In genomic region chr16:70331588-70332358, GRCh38 we compare ENCODE assay signal across 9 cellular contexts. TPM values are rescaled to one million over a fixed set of nuclear protein-coding genes. Genes with fewer than 3 reads are reported as not detected.
DNase-seq lines count a peak whose midpoint lies in the region; ATAC-seq and TF ChIP-seq lines count a peak whose summit lies in the region.
"Had no signal": no experiment of that assay in that cellular context is flagged by ENCODE, and none has a peak within 500 bp of the region (broad histone marks: within the 10 kb centered on the region; RNA-seq: fewer than 3 reads in every experiment).

No MANE protein-coding gene starts in this region.

- no peak for DNase-seq in GM06990 (ENCODE audit: extremely low read depth, insufficient read length)
- DNase-seq in PC-3, result peak; percentile 31
- DNase-seq in epithelial cell of proximal tubule (ENCODE audit: low read depth), result no peak
- DNase-seq in T-helper 2 cell treated with Interferon-gamma antibody and Interleukin-4, amounts not matched to agents 5 μg/mL and 100 μg/mL, for 36 hours (ENCODE audit: low spot score), result no peak
- no peak for DNase-seq in stimulated activated naive CD4-positive, alpha-beta T cell treated with Interleukin-2 at 50 U/mL for 16 hours (lab: John Stamatoyannopoulos, UW)

- no peaks in the 10 kb centered on the region for H4K20me1 ChIP-seq in PC-3 (ENCODE audit: low read length)

- peak; percentile 48 for ATAC-seq in PC-3
- no peak for ATAC-seq in HG02973 (IDR thresholded peaks at IDR 0.05; ENCODE audit: unreplicated experiment)
- ATAC-seq in GM18868 (IDR thresholded peaks at IDR 0.05; ENCODE audit: unreplicated experiment), result no peak

- no TSS peak for BruUV-seq in PC-3 (replicated peaks; lab: Mats Ljungman, UMichigan)

- intact Hi-C loops in PC-3 (cut with micrococcal nuclease), result no loop called here

- no peaks in the 10 kb centered on the region for H3K27me3 ChIP-seq in GM06990 (replicated peaks; ENCODE audit: control insufficient read depth, insufficient read depth, low read length)
- H3K27me3 ChIP-seq in PC-3 (ENCODE audit: low read length), result no peaks in the 10 kb centered on the region
- no peaks in the 10 kb centered on the region for H3K27me3 ChIP-seq in parathyroid adenoma (ENCODE audit: control insufficient read depth, insufficient read depth, low read length)

- H3K9me3 ChIP-seq in PC-3 (ENCODE audit: low read length), result no peaks in the 10 kb centered on the region
- no peaks in the 10 kb centered on the region for H3K9me3 ChIP-seq in parathyroid adenoma (ENCODE audit: control insufficient read depth, low read length)

- H3K9me2 ChIP-seq in PC-3 (replicated peaks; ENCODE audit: low read length), result no peaks in the 10 kb centered on the region

- H3F3A ChIP-seq in PC-3 (ENCODE audit: low read length, unreplicated experiment), result no peaks in the 10 kb centered on the region

- H3K79me2 ChIP-seq in PC-3 (ENCODE audit: low read length) (no peaks in the 10 kb centered on the region), parathyroid adenoma (no peaks in the 10 kb centered on the region)

- H3K4me2 ChIP-seq in PC-3 (ENCODE audit: low read length) (no peak overlapping the region), parathyroid adenoma (ENCODE audit: low read length) (no peak overlapping the region)

- H3K4me1 Mint-ChIP-seq in T-helper 2 cell treated with Interferon-gamma antibody and Interleukin-4, amounts not matched to agents 5 μg/mL and 100 μg/mL, for 36 hours (ENCODE audit: low read depth), result no peaks in the 10 kb centered on the region

- peaks cover 18% of the 10 kb centered on the region for H3K36me3 ChIP-seq in GM06990 (ENCODE audit: control insufficient read depth, insufficient read depth, low read length)
- no peaks in the 10 kb centered on the region; the same call in 1 of the 2 replicates for H3K36me3 ChIP-seq in PC-3 (ENCODE audit: low read depth, low read length)
- no peaks in the 10 kb centered on the region for H3K36me3 ChIP-seq in parathyroid adenoma (ENCODE audit: control insufficient read depth, insufficient read depth, low read length)

- H3K4me1 ChIP-seq in PC-3 (ENCODE audit: insufficient read depth, low read length) (no peaks in the 10 kb centered on the region), parathyroid adenoma (no peaks in the 10 kb centered on the region)

- TF ChIP-seq CTCF in GM06990 (IDR thresholded peaks at IDR 0.05; ENCODE audit: insufficient read depth, low read length, poor library complexity, severe bottlenecking), result peak; percentile 63
- TF ChIP-seq CTCF in PC-3 (conservative IDR thresholded peaks at IDR 0.05; ENCODE audit: low read depth, low read length), result peak; percentile 58
- TF ChIP-seq CTCF in epithelial cell of proximal tubule (conservative IDR thresholded peaks at IDR 0.05; ENCODE audit: low read depth, low read length), result peak; percentile 60
- peak; percentile 46 for TF ChIP-seq CTCF in parathyroid adenoma (IDR thresholded peaks at IDR 0.05)

- H3K27ac ChIP-seq in PC-3 (ENCODE audit: low read length) (no peak overlapping the region), parathyroid adenoma (no peak overlapping the region)

- H3K27me3 Mint-ChIP-seq in T-helper 2 cell treated with Interferon-gamma antibody and Interleukin-4, amounts not matched to agents 5 μg/mL and 100 μg/mL, for 36 hours (ENCODE audit: low read depth), result no peaks in the 10 kb centered on the region

- CTCF ChIA-PET in PC-3 (lab: Charles Lee), result no interaction called here

- peaks cover 21% of the 10 kb centered on the region for H3K36me3 Mint-ChIP-seq in T-helper 2 cell treated with Interferon-gamma antibody and Interleukin-4, amounts not matched to agents 5 μg/mL and 100 μg/mL, for 36 hours (ENCODE audit: low read depth)

- no peak overlapping the region for H3K4me3 ChIP-seq in GM06990 (replicated peaks; ENCODE audit: low read depth, low read length)
- H3K4me3 ChIP-seq in PC-3 (ENCODE audit: low read length), result no peak overlapping the region
- H3K4me3 ChIP-seq in epithelial cell of proximal tubule (ENCODE audit: low read depth, low read length), result no peak overlapping the region
- H3K4me3 ChIP-seq in parathyroid adenoma (ENCODE audit: low read depth, low read length), result no peak overlapping the region

- H3K9me3 Mint-ChIP-seq in T-helper 2 cell treated with Interferon-gamma antibody and Interleukin-4, amounts not matched to agents 5 μg/mL and 100 μg/mL, for 36 hours, result no peaks in the 10 kb centered on the region
- H3K9me3 Mint-ChIP-seq: activated naive CD4-positive, alpha-beta T cell treated with anti-CD3 and anti-CD28 coated beads, Interleukin-2, amount 50 U/mL, for 72 hours had no signal

- no peak overlapping the region for H3K4me3 Mint-ChIP-seq in T-helper 2 cell treated with Interferon-gamma antibody and Interleukin-4, amounts not matched to agents 5 μg/mL and 100 μg/mL, for 36 hours

- no peak overlapping the region for H3K9ac ChIP-seq in PC-3 (ENCODE audit: low read length)
- no peak overlapping the region for H3K9ac ChIP-seq in parathyroid adenoma

- POLR2A ChIA-PET in PC-3 (lab: Charles Lee; ENCODE audit: unreplicated experiment), result no interaction called here

- H3K27ac Mint-ChIP-seq in T-helper 2 cell treated with Interferon-gamma antibody and Interleukin-4, amounts not matched to agents 5 μg/mL and 100 μg/mL, for 36 hours, result no peak overlapping the region

- no peak overlapping the region for H2AFZ ChIP-seq in PC-3 (ENCODE audit: low read length)
- H2AFZ ChIP-seq in parathyroid adenoma, result no peak overlapping the region

RNA-seq across cellular contexts. Expression of gene DDX19A, which starts 14.9 kb away (rescaled TPM):
- total RNA-seq in PC-3 (2014; rRNA removed) (33.4 and 40.5 TPM in 2 replicates), epithelial cell of proximal tubule (31.8 and 45.1 TPM in 2 replicates)

RNA-seq across cellular contexts. Expression of gene DDX19B, which starts 32.8 kb away (rescaled TPM):
- total RNA-seq in PC-3 (2014; rRNA removed), result 18.1 and 21.5 TPM in 2 replicates
- total RNA-seq in epithelial cell of proximal tubule, result 20.9 and 46.1 TPM in 2 replicates

RNA-seq across cellular contexts. Expression of gene AARS1, which starts 42.5 kb away (rescaled TPM):
- total RNA-seq in PC-3 (2014; rRNA removed) (60.9 and 91.9 TPM in 2 replicates), epithelial cell of proximal tubule (56.0 and 125 TPM in 2 replicates)
